In the genomic region with DNA sequence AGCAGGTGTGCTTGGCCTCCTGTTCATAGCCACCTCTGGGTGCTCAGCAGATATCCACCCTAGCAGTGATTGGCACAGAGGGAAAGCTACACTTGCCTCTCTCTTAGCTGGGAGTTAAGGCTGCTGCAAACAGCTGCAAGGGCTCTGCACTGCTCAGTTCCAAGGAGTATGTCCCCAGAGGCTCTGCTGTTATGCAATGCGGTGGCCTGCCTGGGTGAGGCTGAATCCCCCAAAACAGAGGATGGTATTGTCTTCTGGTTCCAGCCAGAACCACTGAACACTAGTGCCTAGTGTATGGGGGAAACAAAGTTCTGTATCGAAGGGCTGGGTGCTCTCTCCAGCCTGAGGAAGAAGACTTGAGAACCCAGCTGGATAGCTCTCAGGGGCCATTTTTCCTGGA, we compare ENCODE assay signal across 18 cellular contexts. TPM values are rescaled to one million over a fixed set of nuclear protein-coding genes. Genes with fewer than 3 reads are reported as not detected.
DNase-seq lines count a peak whose midpoint lies in the region; TF ChIP-seq lines count a peak whose summit lies in the region.
"Had no signal": no experiment of that assay in that cellular context is flagged by ENCODE, and none has a peak within 500 bp of the region (broad histone marks: within the 10 kb centered on the region; RNA-seq: fewer than 3 reads in every experiment).

No MANE protein-coding gene starts in this region.

- peak overlapping the region; percentile 5 for H3K27ac ChIP-seq in skeletal muscle tissue (ENCODE audit: low read depth, low read length)
- H3K27ac ChIP-seq: thyroid gland had no signal

- DNase-seq in RPMI7951 (ENCODE audit: low read depth), result peak; percentile 25
- peak; percentile 91 for DNase-seq in foreskin melanocyte
- peak; percentile 65 for DNase-seq in midbrain (lab: John Stamatoyannopoulos, UW)
- DNase-seq in erythroblast (lab: John Stamatoyannopoulos, UW), result no peak
- no peak for DNase-seq in DMS153 (lab: John Stamatoyannopoulos, UW)
- no peak for DNase-seq in inferior parietal cortex (ENCODE audit: extremely low spot score)
- DNase-seq in NCI-H510A (lab: John Stamatoyannopoulos, UW), result no peak
- DNase-seq: activated CD4-positive, alpha-beta T cell treated with anti-CD3 and anti-CD28 coated beads, Interleukin-2, amount 50 U/mL, for 1 hour; CD4-positive, CD25-positive, alpha-beta regulatory T cell; Kasumi-1; NCI-H1048; NCI-H187; NCI-H526; stimulated activated CD4-positive, alpha-beta T cell treated with anti-CD3 and anti-CD28 coated beads, Interleukin-4, amount 100 ng/mL, for 4 hours; stimulated activated naive CD4-positive, alpha-beta T cell; T1000; thyroid gland had no signal

- peaks cover 13 to 16% (median 15%) of the 10 kb centered on the region in 3 donors for H3K36me3 ChIP-seq in skeletal muscle tissue (ENCODE audit: control insufficient read depth in 3 of 3, insufficient read depth in 3 of 3, low read length in 3 of 3)
- H3K36me3 ChIP-seq: thyroid gland had no signal

- H3K4me1 ChIP-seq in skeletal muscle tissue (ENCODE audit: control insufficient read depth in 3 of 3, insufficient read depth in 3 of 3, low read length in 3 of 3), result peaks cover 49 to 68% (median 58%) of the 10 kb centered on the region in 3 donors

- TF ChIP-seq POLR2A in erythroblast (IDR thresholded peaks at IDR 0.05; ENCODE audit: low read length), result no peak

- H3K27me3 ChIP-seq in skeletal muscle tissue (ENCODE audit: control insufficient read depth in 3 of 3, insufficient read depth in 3 of 3, low read length in 3 of 3), result no peaks in the 10 kb centered on the region
- H3K27me3 ChIP-seq: thyroid gland had no signal

- H3K9ac ChIP-seq in skeletal muscle tissue (ENCODE audit: low read depth in 1 of 3, low read length in 3 of 3), result peak overlapping the region in 1 of 3 donors; percentile 40

- no peaks in the 10 kb centered on the region for H3K9me3 ChIP-seq in skeletal muscle tissue (ENCODE audit: control insufficient read depth in 3 of 3, low read length in 3 of 3)
- H3K9me3 ChIP-seq: thyroid gland had no signal

- H3K4me3 ChIP-seq in skeletal muscle tissue (ENCODE audit: low read length in 3 of 3), result no peak overlapping the region
- H3K4me3 ChIP-seq: thyroid gland had no signal

RNA-seq across cellular contexts. Expression of gene TMEM94, which starts 16.8 kb away (rescaled TPM):
- total RNA-seq in RPMI7951 (2014; rRNA removed; shearing (Covaris generic)), result 12.1 and 15.4 TPM in 2 replicates
- total RNA-seq in skeletal muscle tissue, result 18.3 TPM

RNA-seq across cellular contexts. Expression of gene CASKIN2, which starts 42.1 kb away (rescaled TPM):
- total RNA-seq in RPMI7951 (2014; rRNA removed; shearing (Covaris generic)), result 4.2 and 5.5 TPM in 2 replicates
- total RNA-seq in skeletal muscle tissue, result 8.9 TPM

RNA-seq across cellular contexts. Expression of gene TSEN54, which starts 43.1 kb away (rescaled TPM):
- total RNA-seq in RPMI7951 (2014; rRNA removed; shearing (Covaris generic)), result 11.2 and 11.9 TPM in 2 replicates
- total RNA-seq in skeletal muscle tissue, result 15.7 TPM

RNA-seq across cellular contexts. Expression of gene LLGL2, which starts 52.3 kb away (rescaled TPM):
- total RNA-seq in RPMI7951 (2014; rRNA removed; shearing (Covaris generic)), result 0.49 and 1.2 TPM in 2 replicates
- total RNA-seq in skeletal muscle tissue, result 4.7 TPM

Comparison
In these comparisons a context has a peak if more than half of its experiments do, and no peak if none do; other contexts are left out.
1. DNase-seq: peak in RPMI7951 (single experiment), foreskin melanocyte (single experiment) and midbrain (single experiment); none in erythroblast (0 of 2), DMS153 (single experiment), inferior parietal cortex (single experiment) and NCI-H510A (single experiment).